In genomic region chr20:1326031-1326930, GRCh38 we compare ENCODE assay signal across 1 cellular context.
A peak's percentile ranks its signal among the peaks of the same experiment; 100 is the strongest.
TF ChIP-seq lines count a peak whose summit lies in the region.

No MANE protein-coding gene starts in this region.

TF ChIP-seq in HepG2, 621 proteins besides CTCF, POLR2A, EP300 and RAD21 (continued from another document and continues in another):
- 0 out of 2 replicates have a peak, but pooled peaks have one; percentile 35 for TF ChIP-seq ZNF318 (CRISPR knock-in tag; IDR thresholded peaks at IDR 0.05)
- TF ChIP-seq TSC22D2 (CRISPR knock-in tag; IDR thresholded peaks at IDR 0.05; ENCODE audit: borderline replicate concordance): 0 out of 2 replicates have a peak, but pooled peaks have one; percentile 12
- TF ChIP-seq FOXK1 (CRISPR knock-in tag; IDR thresholded peaks at IDR 0.05; ENCODE audit: borderline replicate concordance, low read depth): 0 out of 2 replicates have a peak, but pooled peaks have one; percentile 13
- TF ChIP-seq NR2F6 (IDR thresholded peaks at IDR 0.05): no peak
- 0 out of 2 replicates have a peak, but pooled peaks have one; percentile 25 for TF ChIP-seq NR2F6 (CRISPR knock-in tag; IDR thresholded peaks at IDR 0.05)
- no peak for TF ChIP-seq KAT2B (IDR thresholded peaks at IDR 0.05; ENCODE audit: borderline replicate concordance, low read depth, low read length)
- TF ChIP-seq RFX5 (IDR thresholded peaks at IDR 0.05; ENCODE audit: low read depth, low read length): no peak
- no peak for TF ChIP-seq ZNF781 (CRISPR knock-in tag; IDR thresholded peaks at IDR 0.05; ENCODE audit: borderline replicate concordance, not compliant biosample characterization)
- TF ChIP-seq ZBTB49 (CRISPR knock-in tag; IDR thresholded peaks at IDR 0.05; ENCODE audit: borderline replicate concordance): 0 out of 2 replicates have a peak, but pooled peaks have one; percentile 17
- 0 out of 2 replicates have a peak, but pooled peaks have one; percentile 17 for TF ChIP-seq ZNF766 (CRISPR knock-in tag; IDR thresholded peaks at IDR 0.05; ENCODE audit: borderline replicate concordance)
- TF ChIP-seq HINFP (CRISPR knock-in tag; IDR thresholded peaks at IDR 0.05; ENCODE audit: low read depth): 0 out of 2 replicates have a peak, but pooled peaks have one; percentile 7
- TF ChIP-seq ATF5 (CRISPR knock-in tag; IDR thresholded peaks at IDR 0.05; ENCODE audit: low read depth): 0 out of 2 replicates have a peak, but pooled peaks have one; percentile 14
- TF ChIP-seq ZGPAT (CRISPR knock-in tag; IDR thresholded peaks at IDR 0.05): no peak
- TF ChIP-seq NFIC (IDR thresholded peaks at IDR 0.05; ENCODE audit: low read length): no peak; the same call in 1 of the 2 replicates
- TF ChIP-seq SMAD9 (CRISPR knock-in tag; IDR thresholded peaks at IDR 0.05): peak; percentile 84; the same call in 1 of the 2 replicates
- no peak for TF ChIP-seq NFKB2 (CRISPR knock-in tag; IDR thresholded peaks at IDR 0.05; ENCODE audit: borderline replicate concordance)
- TF ChIP-seq FOXA1 (IDR thresholded peaks at IDR 0.05): no peak
- 0 out of 2 replicates have a peak, but pooled peaks have one; percentile 31 for TF ChIP-seq FOXA1 (CRISPR knock-in tag; IDR thresholded peaks at IDR 0.05)
- no peak for TF ChIP-seq ZNF740 (CRISPR knock-in tag; IDR thresholded peaks at IDR 0.05)
- peak; percentile 54; the same call in 1 of the 2 replicates for TF ChIP-seq ZNF567 (CRISPR knock-in tag; IDR thresholded peaks at IDR 0.05; ENCODE audit: borderline replicate concordance)
- no peak for TF ChIP-seq ZNF710 (CRISPR knock-in tag; IDR thresholded peaks at IDR 0.05; ENCODE audit: borderline replicate concordance)
- TF ChIP-seq FOXP4 (CRISPR knock-in tag; IDR thresholded peaks at IDR 0.05): 0 out of 2 replicates have a peak, but pooled peaks have one; percentile 23
- 0 out of 2 replicates have a peak, but pooled peaks have one; percentile 36 for TF ChIP-seq CC2D1A (CRISPR knock-in tag; IDR thresholded peaks at IDR 0.05)
- TF ChIP-seq ZNF431 (CRISPR knock-in tag; IDR thresholded peaks at IDR 0.05; ENCODE audit: borderline replicate concordance, low read depth): peak; percentile 16; the same call in 1 of the 2 replicates
- TF ChIP-seq USF2 (IDR thresholded peaks at IDR 0.05; ENCODE audit: low read depth, low read length): no peak
- no peak for TF ChIP-seq USF2 (CRISPR knock-in tag; IDR thresholded peaks at IDR 0.05; ENCODE audit: borderline replicate concordance)
- peak; percentile 7; the same call in 1 of the 2 replicates for TF ChIP-seq ZSCAN25 (CRISPR knock-in tag; IDR thresholded peaks at IDR 0.05)
- 0 out of 2 replicates have a peak, but pooled peaks have one; percentile 7 for TF ChIP-seq POLR2AphosphoS2 (IDR thresholded peaks at IDR 0.05; ENCODE audit: low read depth, low read length)
- TF ChIP-seq ZNF44 (CRISPR knock-in tag; IDR thresholded peaks at IDR 0.05): 0 out of 2 replicates have a peak, but pooled peaks have one; percentile 7
- TF ChIP-seq ZNF615 (CRISPR knock-in tag; IDR thresholded peaks at IDR 0.05; ENCODE audit: borderline replicate concordance): no peak
- TF ChIP-seq MIER3 (CRISPR knock-in tag; IDR thresholded peaks at IDR 0.05; ENCODE audit: borderline replicate concordance): 0 out of 2 replicates have a peak, but pooled peaks have one; percentile 26
- TF ChIP-seq ATAD3A (CRISPR knock-in tag; IDR thresholded peaks at IDR 0.05): no peak
